ENCODE assay signal across 23 cellular contexts in the genomic region with DNA sequence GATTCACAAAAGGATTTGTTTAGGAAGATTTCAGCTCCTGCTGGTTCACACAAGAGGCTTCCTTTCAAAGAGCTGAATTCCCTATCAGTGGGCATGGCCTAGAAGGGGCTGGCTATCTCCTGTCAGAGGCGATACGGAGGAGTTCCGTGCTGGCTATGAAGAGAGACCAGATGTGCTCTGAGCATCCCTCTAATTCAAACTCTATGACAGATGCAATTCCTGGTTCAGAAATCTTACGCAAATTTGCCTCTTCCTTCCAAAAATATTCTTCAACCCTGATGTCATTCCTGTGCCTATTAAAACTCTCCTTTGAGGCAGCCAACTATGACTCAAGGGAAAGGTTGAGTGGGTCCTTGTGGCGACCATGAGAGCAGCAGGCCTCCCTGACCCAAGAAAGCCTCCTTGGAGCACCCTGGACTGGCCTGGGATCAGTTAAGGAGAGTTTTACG.
DNase-seq lines count a peak whose midpoint lies in the region; ATAC-seq, FAIRE-seq and TF ChIP-seq lines count a peak whose summit lies in the region.
"Had no signal": no experiment of that assay in that cellular context is flagged by ENCODE, and none has a peak within 500 bp of the region (broad histone marks: within the 10 kb centered on the region; RNA-seq: fewer than 3 reads in every experiment).

No MANE protein-coding gene starts in this region.

- peak overlapping the region; percentile 57 for H3K27ac ChIP-seq in VCaP
- peak overlapping the region in 7 of 10 donors; percentile 45 to 79 (median 70) for H3K27ac ChIP-seq in heart right ventricle
- H3K27ac ChIP-seq in prostate gland = peak overlapping the region; percentile 46 to 70
- H3K27ac ChIP-seq: neutrophil had no signal

- H3K27ac Mint-ChIP-seq in stimulated activated effector memory CD8-positive, alpha-beta T cell treated with anti-CD3 and anti-CD28 coated beads, Interleukin-12 subunit alpha, Interleukin-12 subunit beta, amount 100 ng/mL, for 72 hours = no peak overlapping the region
- H3K27ac Mint-ChIP-seq: activated naive CD8-positive, alpha-beta T cell treated with anti-CD3 and anti-CD28 coated beads for 36 hours; activated T-cell treated with anti-CD3 and anti-CD28 coated beads, Interleukin-2, amount 50 U/mL, for 72 hours; brain had no signal

- no peak overlapping the region for H3K4me3 Mint-ChIP-seq in stimulated activated effector memory CD8-positive, alpha-beta T cell treated with anti-CD3 and anti-CD28 coated beads, Interleukin-12 subunit alpha, Interleukin-12 subunit beta, amount 100 ng/mL, for 72 hours
- H3K4me3 Mint-ChIP-seq: activated naive CD8-positive, alpha-beta T cell treated with anti-CD3 and anti-CD28 coated beads for 36 hours; activated T-cell treated with anti-CD3 and anti-CD28 coated beads, Interleukin-2, amount 50 U/mL, for 72 hours; brain; CD14-positive monocyte had no signal

- H3K4me1 ChIP-seq in heart right ventricle = peaks cover 0 to 30% (median 23%) of the 10 kb centered on the region in 9 donors
- no peaks in the 10 kb centered on the region for H3K4me1 ChIP-seq in prostate gland (replicated peaks)

- H3K36me3 Mint-ChIP-seq in stimulated activated effector memory CD8-positive, alpha-beta T cell treated with anti-CD3 and anti-CD28 coated beads, Interleukin-12 subunit alpha, Interleukin-12 subunit beta, amount 100 ng/mL, for 72 hours = no peaks in the 10 kb centered on the region
- H3K36me3 Mint-ChIP-seq: activated naive CD8-positive, alpha-beta T cell treated with anti-CD3 and anti-CD28 coated beads for 36 hours; brain had no signal

- ATAC-seq in heart right ventricle (peak in 4 of 8 donors; percentile 9 to 49 (median 21)), GM21737 (IDR thresholded peaks at IDR 0.05; ENCODE audit: unreplicated experiment) (no peak)
- no peak for ATAC-seq in stimulated activated effector memory CD8-positive, alpha-beta T cell treated with anti-CD3 and anti-CD28 coated beads, Interleukin-12 subunit alpha, Interleukin-12 subunit beta, amount 100 ng/mL, for 72 hours
- ATAC-seq: activated T-cell treated with anti-CD3 and anti-CD28 coated beads, Interleukin-2, amount 50 U/mL, for 72 hours; GM12878 had no signal

- no peak for FAIRE-seq in D721Med (lab: Jason Lieb, UNC)
- FAIRE-seq: A204.1, colon, GM12878 had no signal

- TF ChIP-seq CTCF in AG10803 (conservative IDR thresholded peaks at IDR 0.05; ENCODE audit: low read length) = no peak
- no peak for TF ChIP-seq CTCF in VCaP (conservative IDR thresholded peaks at IDR 0.05)
- TF ChIP-seq CTCF in heart right ventricle (IDR thresholded peaks at IDR 0.05) = no peak
- no peak for TF ChIP-seq CTCF in prostate gland (IDR thresholded peaks at IDR 0.05)
- TF ChIP-seq CTCF in D721Med (IDR thresholded peaks at IDR 0.05; ENCODE audit: insufficient read depth, missing control alignments) = no peak

- peak; percentile 72 for DNase-seq in AG10803 (ENCODE audit: low read depth)
- no peak for DNase-seq in heart right ventricle
- no peak for DNase-seq in prostate gland (ENCODE audit: low spot score)
- no peak for DNase-seq in D721Med (ENCODE audit: insufficient read length, low spot score)
- DNase-seq in stimulated activated effector memory CD8-positive, alpha-beta T cell treated with anti-CD3 and anti-CD28 coated beads, Interleukin-12 subunit alpha, Interleukin-12 subunit beta, amount 100 ng/mL, for 72 hours (ENCODE audit: low spot score in 2 of 2) = no peak
- DNase-seq in NCI-H1417 (lab: John Stamatoyannopoulos, UW) = no peak
- DNase-seq: activated naive CD8-positive, alpha-beta T cell treated with anti-CD3 and anti-CD28 coated beads for 36 hours; activated T-cell treated with anti-CD3 and anti-CD28 coated beads, Interleukin-2, amount 50 U/mL, for 72 hours; DMS 273 treated with DMSO at 0.1 percent for 48 hours; KG1; NCI-H1048; NCI-H2081; NK-92 treated with Interleukin-12 subunit alpha and Interleukin-12 subunit beta, amount 100 ng/mL, for 24 hours; SK-N-SH; transverse colon had no signal

- intact Hi-C loops in heart right ventricle (cut with DNase I) (loop anchor here in 1 of 10 donors (5.0 kb wide), 1 partner anchor 76 kb away; no protein-coding TSS in a partner anchor), prostate gland (cut with DNase I) (no loop called here)

- no peaks in the 10 kb centered on the region for H3K4me1 Mint-ChIP-seq in stimulated activated effector memory CD8-positive, alpha-beta T cell treated with anti-CD3 and anti-CD28 coated beads, Interleukin-12 subunit alpha, Interleukin-12 subunit beta, amount 100 ng/mL, for 72 hours
- H3K4me1 Mint-ChIP-seq: activated naive CD8-positive, alpha-beta T cell treated with anti-CD3 and anti-CD28 coated beads for 36 hours had no signal

- WGBS in heart right ventricle, 2 donors = 62 to 68% methylated on average over 6 of the region's 6 CpGs
- whole genome bisulfite sequencing in prostate gland = 84% methylated on average over 6 of the region's 6 CpGs

- no peaks in the 10 kb centered on the region for H3K9me3 ChIP-seq in heart right ventricle
- H3K9me3 ChIP-seq in prostate gland = no peaks in the 10 kb centered on the region
- H3K9me3 ChIP-seq: neutrophil, SK-N-SH, transverse colon had no signal

- H3K36me3 ChIP-seq in heart right ventricle (no peaks in the 10 kb centered on the region), prostate gland (no peaks in the 10 kb centered on the region)
- H3K36me3 ChIP-seq: neutrophil, transverse colon had no signal

- H3K27me3 ChIP-seq in heart right ventricle (peaks cover 0 to 13% (median 0%) of the 10 kb centered on the region in 7 donors), prostate gland (replicated peaks; ENCODE audit: insufficient read depth) (no peaks in the 10 kb centered on the region)
- H3K27me3 ChIP-seq: transverse colon had no signal

- no peaks in the 10 kb centered on the region for H3K9me3 Mint-ChIP-seq in stimulated activated effector memory CD8-positive, alpha-beta T cell treated with anti-CD3 and anti-CD28 coated beads, Interleukin-12 subunit alpha, Interleukin-12 subunit beta, amount 100 ng/mL, for 72 hours
- H3K9me3 Mint-ChIP-seq: activated naive CD8-positive, alpha-beta T cell treated with anti-CD3 and anti-CD28 coated beads for 36 hours; activated T-cell treated with anti-CD3 and anti-CD28 coated beads, Interleukin-2, amount 50 U/mL, for 72 hours had no signal

- TF ChIP-seq POLR2A in prostate gland (IDR thresholded peaks at IDR 0.05) = no peak

- H3K4me3 ChIP-seq in AG10803 (ENCODE audit: low read length) = no peak overlapping the region
- H3K4me3 ChIP-seq in heart right ventricle = no peak overlapping the region
- no peak overlapping the region for H3K4me3 ChIP-seq in prostate gland
- H3K4me3 ChIP-seq: GM12878, transverse colon had no signal
